Comparison of ENCODE assay signal across 18 cellular contexts in genomic region chr18:46337206-46337710, GRCh38.
A peak's percentile ranks its signal among the peaks of the same experiment; 100 is the strongest.
DNase-seq lines count a peak whose midpoint lies in the region; ATAC-seq and TF ChIP-seq lines count a peak whose summit lies in the region.
"Had no signal": no experiment of that assay in that cellular context is flagged by ENCODE, and none has a peak within 500 bp of the region (broad histone marks: within the 10 kb centered on the region; RNA-seq: fewer than 3 reads in every experiment).

No MANE protein-coding gene starts in this region.

- H3K27ac ChIP-seq in heart left ventricle = peak overlapping the region in 9 of 12 donors; percentile 4 to 75 (median 37)
- no peak overlapping the region for H3K27ac ChIP-seq in PC-9
- peak overlapping the region; percentile 29 for H3K27ac ChIP-seq in mesodermal cell (ENCODE audit: low read depth, low read length, severe bottlenecking)
- H3K27ac ChIP-seq in esophagus squamous epithelium = peak overlapping the region in 1 of 4 donors; percentile 76
- H3K27ac ChIP-seq: adrenal gland had no signal

- H3K9me3 ChIP-seq in heart left ventricle (no peaks in the 10 kb centered on the region), PC-9 (ENCODE audit: insufficient read depth, low read depth) (no peaks in the 10 kb centered on the region), mesodermal cell (ENCODE audit: control insufficient read depth, low read length) (no peaks in the 10 kb centered on the region), esophagus squamous epithelium (no peaks in the 10 kb centered on the region)
- H3K9me3 ChIP-seq: adrenal gland, transverse colon had no signal

- peaks cover 27% of the 10 kb centered on the region for H3K27me3 Mint-ChIP-seq in type B pancreatic cell

- WGBS in heart left ventricle, 4 donors = 73 to 77% (median 75%) methylated on average over 11 of the region's 11 CpGs
- 81 to 87% methylated on average over 10 to 11 of the region's 11 CpGs for WGBS in mesodermal cell (ENCODE audit: insufficient coverage in 2 of 2), 2 experiments
- 69 to 73% methylated on average over 11 of the region's 11 CpGs for WGBS in esophagus squamous epithelium, 2 donors

- ATAC-seq in heart left ventricle (no peak), Right ventricle myocardium inferior (no peak), GM19455 (IDR thresholded peaks at IDR 0.05; ENCODE audit: unreplicated experiment) (no peak)
- ATAC-seq: activated T-cell treated with anti-CD3 and anti-CD28 coated beads, Interleukin-2, amount 50 U/mL, for 72 hours; esophagus mucosa had no signal

- peak overlapping the region; percentile 76 for H3K4me3 Mint-ChIP-seq in type B pancreatic cell
- H3K4me3 Mint-ChIP-seq: activated T-cell treated with anti-CD3 and anti-CD28 coated beads, Interleukin-2, amount 50 U/mL, for 72 hours; HFFc6 had no signal

- H3K79me2 ChIP-seq in PC-9 (ENCODE audit: low read depth) = peaks cover 82% of the 10 kb centered on the region

- peaks cover 0 to 35% (median 0%) of the 10 kb centered on the region in 9 donors for H3K27me3 ChIP-seq in heart left ventricle
- H3K27me3 ChIP-seq in PC-9 (ENCODE audit: insufficient read depth, low read depth) = no peaks in the 10 kb centered on the region
- peaks cover 0 to 37% (median 0%) of the 10 kb centered on the region in 4 donors for H3K27me3 ChIP-seq in esophagus squamous epithelium

- no peak for DNase-seq in heart left ventricle
- no peak for DNase-seq in Right ventricle myocardium inferior (ENCODE audit: missing footprints)
- DNase-seq in PC-9 = no peak
- no peak for DNase-seq in type B pancreatic cell (ENCODE audit: extremely low spot score, unreplicated experiment)
- no peak for DNase-seq in amniotic stem cell (lab: John Stamatoyannopoulos, UW)
- no peak for DNase-seq in esophagus squamous epithelium (lab: John Stamatoyannopoulos, UW)
- DNase-seq: activated CD4-positive, alpha-beta T cell treated with anti-CD3 and anti-CD28 coated beads for 48 hours; activated T-cell treated with anti-CD3 and anti-CD28 coated beads, Interleukin-2, amount 50 U/mL, for 72 hours; adrenal gland; GF-D8; HFFc6; IMR-90; kidney glomerular epithelial cell; NCI-H510A; transverse colon had no signal

- H3K4me3 ChIP-seq in heart left ventricle (peak overlapping the region in 2 of 12 donors; percentile 0 to 7), PC-9 (no peak overlapping the region; the same call in 1 of the 2 replicates), mesodermal cell (ENCODE audit: extremely low read depth, insufficient read depth, low read length, poor library complexity, severe bottlenecking) (no peak overlapping the region), esophagus squamous epithelium (peak overlapping the region in 2 of 4 donors; percentile 2 to 27)
- H3K4me3 ChIP-seq: adrenal gland, transverse colon had no signal

- TF ChIP-seq CTCF in heart left ventricle (IDR thresholded peaks at IDR 0.05) (no peak), PC-9 (conservative IDR thresholded peaks at IDR 0.05) (no peak), type B pancreatic cell (conservative IDR thresholded peaks at IDR 0.05) (no peak), esophagus squamous epithelium (IDR thresholded peaks at IDR 0.05) (no peak)

- TF ChIP-seq POLR2A in heart left ventricle (IDR thresholded peaks at IDR 0.05) = no peak
- no peak for TF ChIP-seq POLR2A in esophagus squamous epithelium (IDR thresholded peaks at IDR 0.05)

- H3K27ac Mint-ChIP-seq in type B pancreatic cell = peak overlapping the region; percentile 6
- H3K27ac Mint-ChIP-seq: activated T-cell treated with anti-CD3 and anti-CD28 coated beads, Interleukin-2, amount 50 U/mL, for 72 hours; HFFc6 had no signal

- H3K9me3 Mint-ChIP-seq in type B pancreatic cell = no peaks in the 10 kb centered on the region
- H3K9me3 Mint-ChIP-seq: activated T-cell treated with anti-CD3 and anti-CD28 coated beads, Interleukin-2, amount 50 U/mL, for 72 hours; HFFc6 had no signal

- H3K9me2 ChIP-seq in PC-9 (ENCODE audit: insufficient read depth) = no peaks in the 10 kb centered on the region

- H4K20me1 ChIP-seq in PC-9 (ENCODE audit: insufficient read depth) = peaks cover 36% of the 10 kb centered on the region

- no TSS peak for BruUV-seq in PC-9 (replicated peaks; lab: Mats Ljungman, UMichigan)

- POLR2A ChIA-PET in PC-9 (lab: Charles Lee; ENCODE audit: unreplicated experiment) = no interaction called here

- CTCF ChIA-PET in PC-9 (lab: Charles Lee) = no interaction called here

- no peak overlapping the region for H2AFZ ChIP-seq in PC-9

- H3K36me3 Mint-ChIP-seq in type B pancreatic cell = no peaks in the 10 kb centered on the region

- intact Hi-C loops in heart left ventricle (cut with DNase I) = loop anchor here in 5 of 10 donors (5.0 to 10.0 kb wide), 3 partner anchors 70 to 78 kb away; no protein-coding TSS in a partner anchor
- intact Hi-C loops in Right ventricle myocardium inferior (cut with DNase I) = no loop called here
- intact Hi-C loops in PC-9 (cut with micrococcal nuclease; ENCODE audit: unreplicated experiment) = no loop called here
- intact Hi-C loops in esophagus squamous epithelium (cut with DNase I) = no loop called here

- 0 out of 2 replicates have a peak, but pooled peaks cover 5% of the 10 kb centered on the region for H3F3A ChIP-seq in PC-9 (ENCODE audit: insufficient read depth, low read depth)

- H3K4me1 ChIP-seq in heart left ventricle (peaks cover 3 to 49% (median 38%) of the 10 kb centered on the region in 12 donors), PC-9 (replicated peaks; ENCODE audit: insufficient read depth) (peaks cover 25% of the 10 kb centered on the region), mesodermal cell (ENCODE audit: control insufficient read depth, insufficient read depth, low read length, poor library complexity, severe bottlenecking) (peaks cover 25% of the 10 kb centered on the region), esophagus squamous epithelium (peaks cover 16 to 62% (median 21%) of the 10 kb centered on the region in 3 donors)

- peak overlapping the region; percentile 80 for H3K4me2 ChIP-seq in PC-9

- H3K36me3 ChIP-seq in heart left ventricle (no peaks in the 10 kb centered on the region), PC-9 (ENCODE audit: low read depth) (peaks cover 30% of the 10 kb centered on the region; the same call in 1 of the 2 replicates), mesodermal cell (ENCODE audit: control insufficient read depth, insufficient read depth, low read length) (no peaks in the 10 kb centered on the region), esophagus squamous epithelium (no peaks in the 10 kb centered on the region)
- H3K36me3 ChIP-seq: adrenal gland, transverse colon had no signal

- H3K4me1 Mint-ChIP-seq in type B pancreatic cell (ENCODE audit: unreplicated experiment) = peaks cover 65% of the 10 kb centered on the region
